In the genomic region with DNA sequence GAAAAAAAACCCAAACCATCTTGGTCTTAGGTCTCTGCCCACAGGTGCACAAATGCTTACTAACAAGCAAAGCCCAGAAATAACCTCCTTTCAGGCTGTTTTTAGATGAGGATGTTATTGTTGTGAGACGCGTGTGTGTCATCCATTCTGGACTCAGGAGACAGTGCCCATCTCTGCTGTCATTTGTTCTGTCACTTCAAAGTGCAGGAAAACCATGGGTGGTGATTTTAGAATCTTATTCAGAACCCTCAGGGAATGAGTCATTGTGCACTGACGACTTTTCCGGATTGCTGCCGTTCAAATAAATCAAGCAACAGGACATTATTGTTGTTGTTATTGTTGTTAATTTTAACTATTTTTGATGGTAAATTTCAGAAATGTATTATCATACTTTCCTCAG, we compare ENCODE assay signal across 13 cellular contexts.
A peak's percentile ranks its signal among the peaks of the same experiment; 100 is the strongest.
DNase-seq lines count a peak whose midpoint lies in the region; ATAC-seq and TF ChIP-seq lines count a peak whose summit lies in the region.
"Had no signal": no experiment of that assay in that cellular context is flagged by ENCODE, and none has a peak within 500 bp of the region (broad histone marks: within the 10 kb centered on the region; RNA-seq: fewer than 3 reads in every experiment).

No MANE protein-coding gene starts in this region.

- no peak for TF ChIP-seq CTCF in CD4-positive, alpha-beta T cell (IDR thresholded peaks at IDR 0.05)

- no peak overlapping the region for H3K27ac ChIP-seq in CD4-positive, alpha-beta T cell (ENCODE audit: low read depth, low read length)

- no peaks in the 10 kb centered on the region for H3K9me3 ChIP-seq in CD4-positive, alpha-beta T cell (ENCODE audit: control insufficient read depth, low read length)

- H3K4me1 Mint-ChIP-seq in CD4-positive, alpha-beta T cell (ENCODE audit: low read depth) = no peaks in the 10 kb centered on the region
- H3K4me1 Mint-ChIP-seq in T-helper 1 cell treated with Interleukin-12 subunit alpha and Interleukin-12 subunit beta and Interleukin-4 antibody, amounts not matched to agents 30 μg/mL and 1 μg/mL, for 36 hours (ENCODE audit: low read depth) = peaks cover 4% of the 10 kb centered on the region

- H3K27me3 Mint-ChIP-seq in CD4-positive, alpha-beta T cell = no peaks in the 10 kb centered on the region
- peaks cover 22% of the 10 kb centered on the region for H3K27me3 Mint-ChIP-seq in T-helper 1 cell treated with Interleukin-12 subunit alpha and Interleukin-12 subunit beta and Interleukin-4 antibody, amounts not matched to agents 30 μg/mL and 1 μg/mL, for 36 hours (ENCODE audit: low read depth)

- CTCF ChIA-PET in CD4-positive, alpha-beta T cell (lab: Charles Lee) = no interaction called here

- POLR2A ChIA-PET in CD4-positive, alpha-beta T cell (lab: Charles Lee) = no interaction called here

- no peaks in the 10 kb centered on the region for H3K9me3 Mint-ChIP-seq in CD4-positive, alpha-beta T cell
- H3K9me3 Mint-ChIP-seq in T-helper 1 cell treated with Interleukin-12 subunit alpha and Interleukin-12 subunit beta and Interleukin-4 antibody, amounts not matched to agents 30 μg/mL and 1 μg/mL, for 36 hours = no peaks in the 10 kb centered on the region

- intact Hi-C loops in CD4-positive, alpha-beta T cell (cut with DNase I, micrococcal nuclease) = no loop called here

- H3K4me3 Mint-ChIP-seq in CD4-positive, alpha-beta T cell = no peak overlapping the region
- no peak overlapping the region for H3K4me3 Mint-ChIP-seq in T-helper 1 cell treated with Interleukin-12 subunit alpha and Interleukin-12 subunit beta and Interleukin-4 antibody, amounts not matched to agents 30 μg/mL and 1 μg/mL, for 36 hours
- H3K4me3 Mint-ChIP-seq: stimulated activated naive CD8-positive, alpha-beta T cell treated with anti-CD3 and anti-CD28 coated beads, Interleukin-15, Interleukin-2, amounts not matched to agents 100 ng/mL and 50 ng/mL, for 24 hours had no signal

- ATAC-seq in CD4-positive, alpha-beta T cell (ENCODE audit: poor library complexity) = peak; percentile 68
- peak; percentile 68 for ATAC-seq in esophagus mucosa
- no peak for ATAC-seq in HG02642 (IDR thresholded peaks at IDR 0.05; ENCODE audit: poor library complexity, unreplicated experiment)
- no peak for ATAC-seq in HG02981 (IDR thresholded peaks at IDR 0.05; ENCODE audit: unreplicated experiment)

- no peak overlapping the region for H3K27ac Mint-ChIP-seq in CD4-positive, alpha-beta T cell
- H3K27ac Mint-ChIP-seq in T-helper 1 cell treated with Interleukin-12 subunit alpha and Interleukin-12 subunit beta and Interleukin-4 antibody, amounts not matched to agents 30 μg/mL and 1 μg/mL, for 36 hours = peak overlapping the region; percentile 13
- H3K27ac Mint-ChIP-seq: stimulated activated naive CD8-positive, alpha-beta T cell treated with anti-CD3 and anti-CD28 coated beads, Interleukin-15, Interleukin-2, amounts not matched to agents 100 ng/mL and 50 ng/mL, for 24 hours had no signal

- DNase-seq in A172 (ENCODE audit: low spot score) = peak; percentile 70
- DNase-seq in CD4-positive, alpha-beta T cell = peak in 4 of 10 experiments; percentile 3 to 9 (median 4)
- DNase-seq in NCI-H1694 treated with DMSO at 0.1 percent for 48 hours (lab: John Stamatoyannopoulos, UW) = no peak
- no peak for DNase-seq in OCI-M2 (lab: John Stamatoyannopoulos, UW; ENCODE audit: unreplicated experiment)
- DNase-seq: effector CD8-positive, alpha-beta T cell; NCI-H1092; NCI-H526 treated with DMSO at 0.1 percent for 48 hours; SHP77 treated with DMSO at 0.1 percent for 48 hours had no signal

- H3K36me3 Mint-ChIP-seq in CD4-positive, alpha-beta T cell (ENCODE audit: low read depth) = no peaks in the 10 kb centered on the region
- H3K36me3 Mint-ChIP-seq in T-helper 1 cell treated with Interleukin-12 subunit alpha and Interleukin-12 subunit beta and Interleukin-4 antibody, amounts not matched to agents 30 μg/mL and 1 μg/mL, for 36 hours (ENCODE audit: low read depth) = no peaks in the 10 kb centered on the region

- H3K27me3 ChIP-seq in CD4-positive, alpha-beta T cell (ENCODE audit: control insufficient read depth, insufficient read depth, low read length) = peaks cover 5% of the 10 kb centered on the region

Comparison
In these comparisons a context has a peak if more than half of its experiments do, and no peak if none do; other contexts are left out.
1. ATAC-seq: peak in CD4-positive, alpha-beta T cell (single experiment) and esophagus mucosa (single experiment); none in HG02642 (single experiment) and HG02981 (single experiment).